8 cellular contexts compared by ENCODE assay signal in genomic region chr1:229507502-229507901, GRCh38. TPM values are rescaled to one million over a fixed set of nuclear protein-coding genes. Genes with fewer than 3 reads are reported as not detected.
DNase-seq lines count a peak whose midpoint lies in the region; ATAC-seq and TF ChIP-seq lines count a peak whose summit lies in the region.

No MANE protein-coding gene starts in this region.

- peak overlapping the region; percentile 90 for H3K4me3 ChIP-seq in Loucy (ENCODE audit: low read length, poor library complexity, severe bottlenecking)
- peak overlapping the region; percentile 100 for H3K4me3 ChIP-seq in endodermal cell (ENCODE audit: low read length)
- peak overlapping the region; percentile 97 for H3K4me3 ChIP-seq in ovary

- H3K4me1 Mint-ChIP-seq in endodermal cell = peaks cover 13% of the 10 kb centered on the region

- TF ChIP-seq POLR2A in ovary (IDR thresholded peaks at IDR 0.05) = no peak

- no peaks in the 10 kb centered on the region for H3F3A ChIP-seq in Loucy (ENCODE audit: low read depth)

- peak overlapping the region; percentile 89 for H3K27ac ChIP-seq in endodermal cell (ENCODE audit: low read depth, low read length)
- H3K27ac ChIP-seq in ovary = peak overlapping the region; percentile 84 to 90

- intact Hi-C loops in ovary (cut with DNase I) = no loop called here

- TF ChIP-seq EP300 in ovary (IDR thresholded peaks at IDR 0.05) = no peak

- H3K27ac Mint-ChIP-seq in endodermal cell = peak overlapping the region; percentile 98

- peak; percentile 12 for ATAC-seq in GM21447 (IDR thresholded peaks at IDR 0.05; ENCODE audit: unreplicated experiment)
- no peak for ATAC-seq in HG02588 (IDR thresholded peaks at IDR 0.05; ENCODE audit: unreplicated experiment)

- peak overlapping the region; percentile 89 for H3K4me3 Mint-ChIP-seq in endodermal cell

- TF ChIP-seq CTCF in Loucy (conservative IDR thresholded peaks at IDR 0.05; ENCODE audit: low read length) = no peak
- TF ChIP-seq CTCF in endodermal cell (conservative IDR thresholded peaks at IDR 0.05) = no peak
- TF ChIP-seq CTCF in ovary (IDR thresholded peaks at IDR 0.05) = no peak

- no peak for DNase-seq in endodermal cell
- DNase-seq in ovary = no peak
- DNase-seq in epidermal melanocyte (ENCODE audit: insufficient read length, low spot score) = no peak
- no peak for DNase-seq in midbrain (lab: John Stamatoyannopoulos, UW)
- no peak for DNase-seq in COR-L47 (lab: John Stamatoyannopoulos, UW)

- H3K36me3 ChIP-seq in Loucy (ENCODE audit: insufficient read depth, low read length) = no peaks in the 10 kb centered on the region
- peaks cover 20% of the 10 kb centered on the region for H3K36me3 ChIP-seq in endodermal cell (ENCODE audit: control insufficient read depth, insufficient read depth, low read length)
- no peaks in the 10 kb centered on the region for H3K36me3 ChIP-seq in ovary

- no peaks in the 10 kb centered on the region for H3K27me3 Mint-ChIP-seq in endodermal cell (ENCODE audit: insufficient read depth)

- H2AFZ ChIP-seq in Loucy (ENCODE audit: low read length) = peak overlapping the region; percentile 97

- H3K9ac ChIP-seq in Loucy (ENCODE audit: low read depth, low read length, poor library complexity, severe bottlenecking) (peak overlapping the region; percentile 88), endodermal cell (ENCODE audit: extremely low read depth, low read length, poor library complexity, severe bottlenecking) (peak overlapping the region; percentile 98)

- 0 to 10% methylated on average over 2 to 5 of the region's 5 CpGs for WGBS in endodermal cell (ENCODE audit: insufficient coverage in 1 of 2, insufficient read length in 1 of 2), 2 experiments
- 1 to 3% (median 2%) methylated on average over 5 of the region's 5 CpGs for WGBS in ovary, 3 donors

- peak overlapping the region; percentile 93 for H3K4me2 ChIP-seq in Loucy (ENCODE audit: low read depth, low read length, poor library complexity, severe bottlenecking)

- H3K79me2 ChIP-seq in Loucy (ENCODE audit: insufficient read depth, low read length) = peaks cover 38% of the 10 kb centered on the region

- H3K4me1 ChIP-seq in Loucy (ENCODE audit: insufficient read depth, low read length, poor library complexity, severe bottlenecking) (peaks cover 33% of the 10 kb centered on the region), endodermal cell (ENCODE audit: control insufficient read depth, insufficient read depth, low read length) (peaks cover 5% of the 10 kb centered on the region), ovary (ENCODE audit: insufficient read depth) (no peaks in the 10 kb centered on the region)

- peaks cover 14% of the 10 kb centered on the region for H4K20me1 ChIP-seq in Loucy (ENCODE audit: insufficient read depth, low read length, poor library complexity, severe bottlenecking)

- peaks cover 2% of the 10 kb centered on the region for H3K9me3 Mint-ChIP-seq in endodermal cell

- H3K9me2 ChIP-seq in Loucy (replicated peaks; ENCODE audit: low read depth, low read length) = no peaks in the 10 kb centered on the region

- H3K27me3 ChIP-seq in Loucy (ENCODE audit: insufficient read depth, low read length, poor library complexity, severe bottlenecking) (no peaks in the 10 kb centered on the region), endodermal cell (ENCODE audit: control insufficient read depth, insufficient read depth, low read length, poor library complexity, severe bottlenecking) (no peaks in the 10 kb centered on the region), ovary (no peaks in the 10 kb centered on the region)

- H3K36me3 Mint-ChIP-seq in endodermal cell (ENCODE audit: low read depth) = peaks cover 18% of the 10 kb centered on the region

- H3K9me3 ChIP-seq in Loucy (ENCODE audit: insufficient read depth, low read depth, low read length) (no peaks in the 10 kb centered on the region), endodermal cell (ENCODE audit: control insufficient read depth, low read length) (no peaks in the 10 kb centered on the region), ovary (no peaks in the 10 kb centered on the region)

RNA-seq across cellular contexts. Expression of gene NUP133, which starts 0.6 kb away (rescaled TPM):
- total RNA-seq in endodermal cell (10 to 100 TPM; 67.8 to 68.4 TPM), ovary (10 to 100 TPM; 40.5 to 49.2 (median 40.8) TPM)
- polyA plus RNA-seq in endodermal cell (2013, experiment 1 of 2) = 47.6 TPM
- 45.9 TPM for polyA plus RNA-seq in endodermal cell (2013, experiment 2 of 2)
- 10 to 100 TPM; 15.3 to 29.3 TPM for polyA plus RNA-seq in ovary

RNA-seq across cellular contexts. Expression of gene ABCB10, which starts 51.0 kb away (rescaled TPM):
- total RNA-seq in endodermal cell (10 to 100 TPM; 14.6 to 18.1 TPM), ovary (10 to 100 TPM in 5 of 7 donors, 1 to 10 TPM in 2; 7.6 to 15.4 (median 10.3) TPM)
- 8.7 TPM for polyA plus RNA-seq in endodermal cell (2013, experiment 1 of 2)
- 8.5 TPM for polyA plus RNA-seq in endodermal cell (2013, experiment 2 of 2)
- polyA plus RNA-seq in ovary = 1 to 10 TPM; 5.6 to 6.9 TPM
